In the genomic region with DNA sequence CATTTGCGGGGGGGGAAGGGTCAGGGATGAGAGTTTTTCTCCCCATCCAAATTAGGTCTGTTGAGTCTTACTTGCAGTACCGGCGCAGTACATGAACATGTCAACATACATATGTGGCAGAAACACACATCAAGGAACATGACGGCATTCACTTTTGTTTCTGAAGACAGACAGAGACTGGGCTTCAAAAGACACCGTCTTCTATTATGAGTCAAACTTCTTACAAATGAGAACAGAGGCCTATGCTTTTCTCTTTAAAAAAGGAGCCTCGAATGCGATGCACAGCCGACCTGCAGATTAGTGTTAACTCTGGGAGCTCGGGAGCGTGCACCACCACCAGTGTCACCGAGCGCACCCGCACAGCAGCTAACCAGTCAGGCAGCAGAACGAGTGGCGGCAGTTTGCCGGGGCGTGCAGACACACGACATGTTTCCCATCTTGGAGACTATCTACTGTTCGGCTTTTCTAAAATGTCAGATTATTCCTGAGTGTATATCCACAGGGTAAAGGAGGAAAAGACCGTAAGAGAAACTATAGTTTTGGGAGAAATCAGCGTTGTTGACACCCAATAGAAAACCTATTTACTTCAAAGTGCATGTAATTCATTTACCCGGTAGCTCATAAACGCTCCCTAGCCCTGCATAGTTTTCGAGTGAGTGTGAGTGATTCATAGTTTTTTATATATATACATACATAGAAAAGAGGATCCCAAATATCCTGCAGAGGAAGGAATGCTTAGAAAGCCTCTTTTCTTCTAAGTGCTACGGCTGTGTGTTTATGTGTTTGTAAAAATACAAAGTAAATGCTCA, we compare ENCODE assay signal across 15 cellular contexts. TPM values are rescaled to one million over a fixed set of nuclear protein-coding genes. Genes with fewer than 3 reads are reported as not detected.
DNase-seq lines count a peak whose midpoint lies in the region; ATAC-seq, FAIRE-seq and TF ChIP-seq lines count a peak whose summit lies in the region.
"Had no signal": no experiment of that assay in that cellular context is flagged by ENCODE, and none has a peak within 500 bp of the region (broad histone marks: within the 10 kb centered on the region; RNA-seq: fewer than 3 reads in every experiment).

No MANE protein-coding gene starts in this region.

- peak overlapping the region; percentile 74 for H4K8ac ChIP-seq in mesenchymal stem cell (ENCODE audit: low read length)

- H2AK5ac ChIP-seq in mesenchymal stem cell (ENCODE audit: low read length, severe bottlenecking), result peak overlapping the region; percentile 94

- no peak overlapping the region for H2AFZ ChIP-seq in mesenchymal stem cell (ENCODE audit: low read depth, low read length)

- H3K4me1 ChIP-seq in mesenchymal stem cell (ENCODE audit: control insufficient read depth, insufficient read depth, low read depth, low read length), result peaks cover 14% of the 10 kb centered on the region

- H3K4ac ChIP-seq in mesenchymal stem cell (ENCODE audit: low read depth in 1 of 2, low read length in 2 of 2), result no peak overlapping the region

- H3K9me3 Mint-ChIP-seq in activated T-helper 1 cell treated with anti-CD3 and anti-CD28 coated beads, Interleukin-12 subunit alpha, Interleukin-12 subunit beta, Interleukin-2, Interleukin-4 antibody, amounts not matched to agents 30 ng/mL and 10 ng/mL and 1 ng/mL, durations not matched to agents 14 hours and 24 hours and 36 hours, result no peaks in the 10 kb centered on the region
- H3K9me3 Mint-ChIP-seq: activated naive CD8-positive, alpha-beta T cell treated with anti-CD3 and anti-CD28 coated beads, Interleukin-2, amount 50 U/mL, for 24 hours; T-helper 2 cell treated with Interferon-gamma antibody and Interleukin-4, amounts not matched to agents 5 μg/mL and 100 μg/mL, for 36 hours had no signal

- H3K27ac Mint-ChIP-seq in activated T-helper 1 cell treated with anti-CD3 and anti-CD28 coated beads, Interleukin-12 subunit alpha, Interleukin-12 subunit beta, Interleukin-2, Interleukin-4 antibody, amounts not matched to agents 30 ng/mL and 10 ng/mL and 1 ng/mL, durations not matched to agents 14 hours and 24 hours and 36 hours, result no peak overlapping the region
- H3K27ac Mint-ChIP-seq: activated naive CD8-positive, alpha-beta T cell treated with anti-CD3 and anti-CD28 coated beads, Interleukin-2, amount 50 U/mL, for 24 hours; T-helper 2 cell treated with Interferon-gamma antibody and Interleukin-4, amounts not matched to agents 5 μg/mL and 100 μg/mL, for 36 hours had no signal

- H3K9ac ChIP-seq in mesenchymal stem cell (ENCODE audit: low read length), result no peak overlapping the region

- H3K18ac ChIP-seq in mesenchymal stem cell (ENCODE audit: low read depth in 1 of 2, low read length in 2 of 2), result peak overlapping the region in 1 of 2 experiments; percentile 74

- peaks cover 16% of the 10 kb centered on the region for H3K79me1 ChIP-seq in mesenchymal stem cell (replicated peaks; ENCODE audit: low read length, poor library complexity, severe bottlenecking)

- no peak overlapping the region for H3K23ac ChIP-seq in mesenchymal stem cell (ENCODE audit: low read length in 2 of 2)

- peaks cover 6% of the 10 kb centered on the region for H3K36me3 ChIP-seq in bronchial epithelial cell (ENCODE audit: control insufficient read depth, insufficient read depth, low read length)
- peaks cover 24 to 47% of the 10 kb centered on the region in 2 experiments for H3K36me3 ChIP-seq in mesenchymal stem cell (ENCODE audit: control insufficient read depth in 1 of 2, insufficient read depth in 2 of 2, low read depth in 1 of 2, low read length in 2 of 2)
- H3K36me3 ChIP-seq: MG63 had no signal

- H3K4me2 ChIP-seq in mesenchymal stem cell (ENCODE audit: low read length, poor library complexity, severe bottlenecking), result peak overlapping the region; percentile 50

- in situ Hi-C loops in Caki2 (cut with HindIII; ENCODE audit: low pct_unique_long_range_greater_than_20kb, low sequenced_read_pairs), result no loop called here

- H3K4me3 Mint-ChIP-seq in activated T-helper 1 cell treated with anti-CD3 and anti-CD28 coated beads, Interleukin-12 subunit alpha, Interleukin-12 subunit beta, Interleukin-2, Interleukin-4 antibody, amounts not matched to agents 30 ng/mL and 10 ng/mL and 1 ng/mL, durations not matched to agents 14 hours and 24 hours and 36 hours, result no peak overlapping the region
- H3K4me3 Mint-ChIP-seq: activated naive CD8-positive, alpha-beta T cell treated with anti-CD3 and anti-CD28 coated beads, Interleukin-2, amount 50 U/mL, for 24 hours; T-helper 2 cell treated with Interferon-gamma antibody and Interleukin-4, amounts not matched to agents 5 μg/mL and 100 μg/mL, for 36 hours had no signal

- H2BK5ac ChIP-seq in mesenchymal stem cell (ENCODE audit: low read depth, low read length, poor library complexity, severe bottlenecking), result peak overlapping the region; percentile 35

- peak overlapping the region; percentile 94 for H3K27ac ChIP-seq in mesenchymal stem cell (ENCODE audit: low read length, poor library complexity, severe bottlenecking)

- peaks cover 13% of the 10 kb centered on the region for H3K36me3 Mint-ChIP-seq in activated T-helper 1 cell treated with anti-CD3 and anti-CD28 coated beads, Interleukin-12 subunit alpha, Interleukin-12 subunit beta, Interleukin-2, Interleukin-4 antibody, amounts not matched to agents 30 ng/mL and 10 ng/mL and 1 ng/mL, durations not matched to agents 14 hours and 24 hours and 36 hours (ENCODE audit: low read depth)

- H4K91ac ChIP-seq in mesenchymal stem cell (ENCODE audit: low read length), result no peak overlapping the region

- peaks cover 2% of the 10 kb centered on the region for H3K27me3 Mint-ChIP-seq in activated T-helper 1 cell treated with anti-CD3 and anti-CD28 coated beads, Interleukin-12 subunit alpha, Interleukin-12 subunit beta, Interleukin-2, Interleukin-4 antibody, amounts not matched to agents 30 ng/mL and 10 ng/mL and 1 ng/mL, durations not matched to agents 14 hours and 24 hours and 36 hours (ENCODE audit: insufficient read depth)
- H3K27me3 Mint-ChIP-seq: activated naive CD8-positive, alpha-beta T cell treated with anti-CD3 and anti-CD28 coated beads, Interleukin-2, amount 50 U/mL, for 24 hours had no signal

- no peak overlapping the region for H2BK120ac ChIP-seq in mesenchymal stem cell (ENCODE audit: low read depth, low read length)

- TF ChIP-seq CTCF in bronchial epithelial cell (IDR thresholded peaks at IDR 0.05; ENCODE audit: insufficient read depth, low read length, severe bottlenecking), result no peak

- WGBS in mesenchymal stem cell, result 87% methylated on average over 19 of the region's 25 CpGs

- intact Hi-C loops in activated T-helper 1 cell treated with anti-CD3 and anti-CD28 coated beads, Interleukin-12 subunit alpha, Interleukin-12 subunit beta, Interleukin-2, Interleukin-4 antibody, amounts not matched to agents 30 ng/mL and 10 ng/mL and 1 ng/mL, durations not matched to agents 14 hours and 24 hours and 36 hours (cut with micrococcal nuclease), result no loop called here

- H3K4me3 ChIP-seq in bronchial epithelial cell (ENCODE audit: low read depth, low read length) (no peak overlapping the region), mesenchymal stem cell (ENCODE audit: insufficient read depth in 1 of 2, low read depth in 1 of 2, low read length in 2 of 2) (no peak overlapping the region)
- H3K4me3 ChIP-seq: GM12878, MG63 had no signal

- no peak overlapping the region for H3K14ac ChIP-seq in mesenchymal stem cell (ENCODE audit: low read length in 2 of 2)

- no peaks in the 10 kb centered on the region for H3K4me1 Mint-ChIP-seq in activated T-helper 1 cell treated with anti-CD3 and anti-CD28 coated beads, Interleukin-12 subunit alpha, Interleukin-12 subunit beta, Interleukin-2, Interleukin-4 antibody, amounts not matched to agents 30 ng/mL and 10 ng/mL and 1 ng/mL, durations not matched to agents 14 hours and 24 hours and 36 hours (ENCODE audit: low read depth)

- H2BK12ac ChIP-seq in mesenchymal stem cell (ENCODE audit: low read length in 2 of 2), result peak overlapping the region in 1 of 2 experiments; percentile 18

- no peak overlapping the region for H2BK15ac ChIP-seq in mesenchymal stem cell (ENCODE audit: low read depth, poor library complexity, severe bottlenecking)

- H3K27me3 ChIP-seq in bronchial epithelial cell (ENCODE audit: control insufficient read depth, insufficient read depth, low read length), result no peaks in the 10 kb centered on the region
- no peaks in the 10 kb centered on the region for H3K27me3 ChIP-seq in mesenchymal stem cell (ENCODE audit: control insufficient read depth in 1 of 2, insufficient read depth in 1 of 2, low read length in 2 of 2)
- H3K27me3 ChIP-seq: MG63 had no signal

- H3K9me3 ChIP-seq in mesenchymal stem cell (ENCODE audit: control insufficient read depth, low read length), result no peaks in the 10 kb centered on the region
- H3K9me3 ChIP-seq: MG63 had no signal

- no peak for FAIRE-seq in bronchial epithelial cell (lab: Jason Lieb, UNC)
- FAIRE-seq: endometrium, GM12878 had no signal

- ATAC-seq in GM19328 (IDR thresholded peaks at IDR 0.05; ENCODE audit: unreplicated experiment), result no peak
- ATAC-seq: activated naive CD8-positive, alpha-beta T cell treated with anti-CD3 and anti-CD28 coated beads, Interleukin-2, amount 50 U/mL, for 24 hours; GM12878 had no signal

- peak; percentile 82 for DNase-seq in Caki2 (ENCODE audit: low read depth)
- DNase-seq in LHCN-M2 (ENCODE audit: low read depth), result peak; percentile 74
- DNase-seq in bronchial epithelial cell (ENCODE audit: low read depth), result peak; percentile 79
- peak; percentile 81 for DNase-seq in mesenchymal stem cell
- DNase-seq in activated T-helper 1 cell treated with anti-CD3 and anti-CD28 coated beads, Interleukin-12 subunit alpha, Interleukin-12 subunit beta, Interleukin-2, Interleukin-4 antibody, amounts not matched to agents 30 ng/mL and 10 ng/mL and 1 ng/mL, durations not matched to agents 14 hours and 24 hours and 36 hours (ENCODE audit: low spot score), result no peak
- no peak for DNase-seq in NCI-H1436 (lab: John Stamatoyannopoulos, UW)
- no peak for DNase-seq in globus pallidus (ENCODE audit: low spot score)
- DNase-seq: activated naive CD8-positive, alpha-beta T cell treated with anti-CD3 and anti-CD28 coated beads, Interleukin-2, amount 50 U/mL, for 24 hours; DMS153; MG63; substantia nigra had no signal

RNA-seq across cellular contexts. Expression of a gene that starts 33.0 kb away (rescaled TPM):
- total RNA-seq in Caki2 (2014; rRNA removed; shearing (Covaris generic); ENCODE audit: low replicate concordance), result 15.0 and 16.4 TPM in 2 replicates
- total RNA-seq in LHCN-M2 (2014; rRNA removed), result 54.9 and 75.8 TPM in 2 replicates
- 20.1 TPM for polyA plus RNA-seq in LHCN-M2 (2012)
- 7.9 and 20.7 TPM in 2 replicates for total RNA-seq in bronchial epithelial cell
- 9.6 TPM for polyA plus RNA-seq in mesenchymal stem cell (2013, experiment 1 of 2)
- polyA plus RNA-seq in mesenchymal stem cell (2013, experiment 2 of 2), result 9.6 TPM
- 30.1 and 32.4 TPM in 2 replicates for total RNA-seq in activated T-helper 1 cell treated with anti-CD3 and anti-CD28 coated beads, Interleukin-12 subunit alpha, Interleukin-12 subunit beta, Interleukin-2, Interleukin-4 antibody, amounts not matched to agents 30 ng/mL and 10 ng/mL and 1 ng/mL, durations not matched to agents 14 hours and 24 hours and 36 hours

RNA-seq across cellular contexts. Expression of a gene that starts 33.2 kb away (rescaled TPM):
- total RNA-seq in Caki2 (2014; rRNA removed; shearing (Covaris generic); ENCODE audit: low replicate concordance), result 11.9 and 12.7 TPM in 2 replicates
- total RNA-seq in LHCN-M2 (2014; rRNA removed) (21.4 and 28.6 TPM in 2 replicates), bronchial epithelial cell (11.6 and 14.5 TPM in 2 replicates)
- polyA plus RNA-seq in LHCN-M2 (2012), result 9.4 TPM
- 11.2 TPM for polyA plus RNA-seq in mesenchymal stem cell (2013, experiment 1 of 2)
- polyA plus RNA-seq in mesenchymal stem cell (2013, experiment 2 of 2), result 11.7 TPM
- total RNA-seq in activated T-helper 1 cell treated with anti-CD3 and anti-CD28 coated beads, Interleukin-12 subunit alpha, Interleukin-12 subunit beta, Interleukin-2, Interleukin-4 antibody, amounts not matched to agents 30 ng/mL and 10 ng/mL and 1 ng/mL, durations not matched to agents 14 hours and 24 hours and 36 hours, result 14.8 and 15.7 TPM in 2 replicates

RNA-seq across cellular contexts. Expression of a gene that starts 55.0 kb away (rescaled TPM):
- total RNA-seq in Caki2 (2014; rRNA removed; shearing (Covaris generic); ENCODE audit: low replicate concordance), result 16.7 and 22.2 TPM in 2 replicates
- total RNA-seq in LHCN-M2 (2014; rRNA removed), result 4.7 and 6.4 TPM in 2 replicates
- polyA plus RNA-seq in LHCN-M2 (2012), result 15.5 TPM
- total RNA-seq in bronchial epithelial cell, result 11.3 and 14.7 TPM in 2 replicates
- 19.0 TPM for polyA plus RNA-seq in mesenchymal stem cell (2013, experiment 1 of 2)
- 19.9 TPM for polyA plus RNA-seq in mesenchymal stem cell (2013, experiment 2 of 2)
- total RNA-seq in activated T-helper 1 cell treated with anti-CD3 and anti-CD28 coated beads, Interleukin-12 subunit alpha, Interleukin-12 subunit beta, Interleukin-2, Interleukin-4 antibody, amounts not matched to agents 30 ng/mL and 10 ng/mL and 1 ng/mL, durations not matched to agents 14 hours and 24 hours and 36 hours, result 13.1 and 14.1 TPM in 2 replicates

RNA-seq across cellular contexts. Expression of a gene that starts 55.4 kb away (rescaled TPM):
- 18.5 and 22.6 TPM in 2 replicates for total RNA-seq in Caki2 (2014; rRNA removed; shearing (Covaris generic); ENCODE audit: low replicate concordance)
- total RNA-seq in LHCN-M2 (2014; rRNA removed) (13.3 and 13.8 TPM in 2 replicates), bronchial epithelial cell (15.8 and 17.2 TPM in 2 replicates)
- polyA plus RNA-seq in LHCN-M2 (2012), result 8.8 TPM
- polyA plus RNA-seq in mesenchymal stem cell (2013, experiment 1 of 2), result 11.6 TPM
- polyA plus RNA-seq in mesenchymal stem cell (2013, experiment 2 of 2), result 12.4 TPM
- 16.8 and 18.4 TPM in 2 replicates for total RNA-seq in activated T-helper 1 cell treated with anti-CD3 and anti-CD28 coated beads, Interleukin-12 subunit alpha, Interleukin-12 subunit beta, Interleukin-2, Interleukin-4 antibody, amounts not matched to agents 30 ng/mL and 10 ng/mL and 1 ng/mL, durations not matched to agents 14 hours and 24 hours and 36 hours

Comparison
In these comparisons a context has a peak if more than half of its experiments do, and no peak if none do; other contexts are left out.
1. DNase-seq: peak in Caki2 (single experiment), LHCN-M2 (single experiment), bronchial epithelial cell (single experiment) and mesenchymal stem cell (single experiment); none in activated T-helper 1 cell treated with anti-CD3 and anti-CD28 coated beads, Interleukin-12 subunit alpha, Interleukin-12 subunit beta, Interleukin-2, Interleukin-4 antibody, amounts not matched to agents 30 ng/mL and 10 ng/mL and 1 ng/mL, durations not matched to agents 14 hours and 24 hours and 36 hours (single experiment), NCI-H1436 (single experiment) and globus pallidus (single experiment).